Comparison of ENCODE assay signal across 36 cellular contexts in genomic region chr1:162370721-162371120, GRCh38. TPM values are rescaled to one million over a fixed set of nuclear protein-coding genes. Genes with fewer than 3 reads are reported as not detected.
"Had no signal": no experiment of that assay in that cellular context is flagged by ENCODE, and none has a peak within 500 bp of the region (broad histone marks: within the 10 kb centered on the region; RNA-seq: fewer than 3 reads in every experiment).

No MANE protein-coding gene starts in this region.

- H3K27ac Mint-ChIP-seq: activated B cell treated with CpG ODN at 0.5 μM for 24 hours; activated CD4-positive, alpha-beta memory T cell treated with anti-CD3 and anti-CD28 coated beads for 36 hours; activated CD8-positive, alpha-beta memory T cell treated with anti-CD3 and anti-CD28 coated beads, Interleukin-2, amount 10 ng/mL, durations not matched to agents 7 days and 5 days; activated CD8-positive, alpha-beta T cell treated with anti-CD3 and anti-CD28 coated beads, Interleukin-2, amount 10 ng/mL, durations not matched to agents 7 days and 5 days; activated naive CD4-positive, alpha-beta T cell treated with anti-CD3 and anti-CD28 coated beads for 36 hours; activated naive CD4-positive, alpha-beta T cell treated with anti-CD3 and anti-CD28 coated beads, Interleukin-2, amount 50 U/mL, for 24 hours; activated naive CD8-positive, alpha-beta T cell treated with anti-CD3 and anti-CD28 coated beads for 36 hours; activated naive CD8-positive, alpha-beta T cell treated with anti-CD3 and anti-CD28 coated beads, Interleukin-2, amount 50 U/mL, for 24 hours; activated T-helper 1 cell treated with anti-CD3 and anti-CD28 coated beads, Interleukin-12 subunit alpha, Interleukin-12 subunit beta, Interleukin-2, Interleukin-4 antibody, amounts not matched to agents 30 ng/mL and 10 ng/mL and 1 ng/mL, durations not matched to agents 14 hours and 24 hours and 36 hours; activated T-helper 2 cell treated with anti-CD3 and anti-CD28 coated beads, Interferon-gamma antibody, Interleukin-2, Interleukin-4, amounts not matched to agents 10 μg/mL and 5 μg/mL and 100 μg/mL, durations not matched to agents 14 hours and 24 hours and 36 hours; T-cell; T-helper 1 cell treated with Interleukin-12 subunit alpha and Interleukin-12 subunit beta and Interleukin-4 antibody, amounts not matched to agents 30 μg/mL and 1 μg/mL, for 36 hours had no signal

- H3K36me3 ChIP-seq: adrenal gland, gastrocnemius medialis had no signal

- H3K36me3 Mint-ChIP-seq: activated CD4-positive, alpha-beta memory T cell treated with anti-CD3 and anti-CD28 coated beads for 36 hours; activated CD8-positive, alpha-beta memory T cell treated with anti-CD3 and anti-CD28 coated beads, Interleukin-2, amount 10 ng/mL, durations not matched to agents 7 days and 5 days; activated naive CD4-positive, alpha-beta T cell treated with anti-CD3 and anti-CD28 coated beads, Interleukin-2, amount 50 U/mL, for 24 hours; activated naive CD8-positive, alpha-beta T cell treated with anti-CD3 and anti-CD28 coated beads for 36 hours; T-cell had no signal

- H3K27ac ChIP-seq: adrenal gland, body of pancreas, esophagus muscularis mucosa, foreskin keratinocyte, gastrocnemius medialis, WERI-Rb-1 had no signal

- H3K4me3 Mint-ChIP-seq: activated B cell treated with CpG ODN at 0.5 μM for 24 hours; activated CD4-positive, alpha-beta memory T cell treated with anti-CD3 and anti-CD28 coated beads for 36 hours; activated CD8-positive, alpha-beta memory T cell treated with anti-CD3 and anti-CD28 coated beads, Interleukin-2, amount 10 ng/mL, durations not matched to agents 7 days and 5 days; activated CD8-positive, alpha-beta T cell treated with anti-CD3 and anti-CD28 coated beads, Interleukin-2, amount 10 ng/mL, durations not matched to agents 7 days and 5 days; activated naive CD4-positive, alpha-beta T cell treated with anti-CD3 and anti-CD28 coated beads for 36 hours; activated naive CD4-positive, alpha-beta T cell treated with anti-CD3 and anti-CD28 coated beads, Interleukin-2, amount 50 U/mL, for 24 hours; activated naive CD8-positive, alpha-beta T cell treated with anti-CD3 and anti-CD28 coated beads for 36 hours; activated naive CD8-positive, alpha-beta T cell treated with anti-CD3 and anti-CD28 coated beads, Interleukin-2, amount 50 U/mL, for 24 hours; activated T-helper 1 cell treated with anti-CD3 and anti-CD28 coated beads, Interleukin-12 subunit alpha, Interleukin-12 subunit beta, Interleukin-2, Interleukin-4 antibody, amounts not matched to agents 30 ng/mL and 10 ng/mL and 1 ng/mL, durations not matched to agents 14 hours and 24 hours and 36 hours; T-cell; T-helper 1 cell treated with Interleukin-12 subunit alpha and Interleukin-12 subunit beta and Interleukin-4 antibody, amounts not matched to agents 30 μg/mL and 1 μg/mL, for 36 hours had no signal

- ATAC-seq: activated CD4-positive, CD25-positive, alpha-beta regulatory T cell treated with anti-CD3 and anti-CD28 coated beads, Interleukin-2, amount 50 U/mL, for 24 hours; activated CD8-positive, alpha-beta memory T cell treated with anti-CD3 and anti-CD28 coated beads, Interleukin-2, amount 10 ng/mL, durations not matched to agents 7 days and 5 days; activated CD8-positive, alpha-beta T cell treated with anti-CD3 and anti-CD28 coated beads, Interleukin-2, amount 10 ng/mL, durations not matched to agents 7 days and 5 days; activated naive CD8-positive, alpha-beta T cell treated with anti-CD3 and anti-CD28 coated beads, Interleukin-2, amount 50 U/mL, for 24 hours; body of pancreas; gastrocnemius medialis; T-cell had no signal

- H3K9me3 Mint-ChIP-seq: activated B cell treated with CpG ODN at 0.5 μM for 24 hours; activated CD4-positive, alpha-beta memory T cell treated with anti-CD3 and anti-CD28 coated beads for 36 hours; activated naive CD4-positive, alpha-beta T cell treated with anti-CD3 and anti-CD28 coated beads for 36 hours; activated naive CD4-positive, alpha-beta T cell treated with anti-CD3 and anti-CD28 coated beads, Interleukin-2, amount 50 U/mL, for 24 hours; activated naive CD8-positive, alpha-beta T cell treated with anti-CD3 and anti-CD28 coated beads for 36 hours; activated naive CD8-positive, alpha-beta T cell treated with anti-CD3 and anti-CD28 coated beads, Interleukin-2, amount 50 U/mL, for 24 hours; activated T-helper 1 cell treated with anti-CD3 and anti-CD28 coated beads, Interleukin-12 subunit alpha, Interleukin-12 subunit beta, Interleukin-2, Interleukin-4 antibody, amounts not matched to agents 30 ng/mL and 10 ng/mL and 1 ng/mL, durations not matched to agents 14 hours and 24 hours and 36 hours; activated T-helper 2 cell treated with anti-CD3 and anti-CD28 coated beads, Interferon-gamma antibody, Interleukin-2, Interleukin-4, amounts not matched to agents 10 μg/mL and 5 μg/mL and 100 μg/mL, durations not matched to agents 14 hours and 24 hours and 36 hours; T-cell; T-helper 1 cell treated with Interleukin-12 subunit alpha and Interleukin-12 subunit beta and Interleukin-4 antibody, amounts not matched to agents 30 μg/mL and 1 μg/mL, for 36 hours had no signal

- DNase-seq: activated B cell treated with CpG ODN at 0.5 μM for 24 hours; activated CD4-positive, alpha-beta memory T cell treated with anti-CD3 and anti-CD28 coated beads for 36 hours; activated CD4-positive, alpha-beta T cell treated with anti-CD3 and anti-CD28 coated beads for 48 hours; activated CD8-positive, alpha-beta memory T cell treated with anti-CD3 and anti-CD28 coated beads, Interleukin-2, amount 10 ng/mL, durations not matched to agents 7 days and 5 days; activated CD8-positive, alpha-beta memory T cell treated with anti-CD3 and anti-CD28 coated beads, Interleukin-2, amount 50 U/mL, for 4 hours; activated CD8-positive, alpha-beta T cell treated with anti-CD3 and anti-CD28 coated beads, Interleukin-2, amount 10 ng/mL, durations not matched to agents 7 days and 5 days; activated effector memory CD4-positive, alpha-beta T cell treated with anti-CD3 and anti-CD28 coated beads, Interleukin-2, amount 50 U/mL, for 16 hours; activated naive CD4-positive, alpha-beta T cell treated with anti-CD3 and anti-CD28 coated beads for 36 hours; activated naive CD8-positive, alpha-beta T cell treated with anti-CD3 and anti-CD28 coated beads for 36 hours; activated naive CD8-positive, alpha-beta T cell treated with anti-CD3 and anti-CD28 coated beads, Interleukin-2, amount 50 U/mL, for 24 hours; activated T-cell treated with anti-CD3 and anti-CD28 coated beads, Interleukin-2, amount 50 U/mL, for 1 hour; activated T-cell treated with anti-CD3 and anti-CD28 coated beads, Interleukin-2, amount 50 U/mL, for 48 hours; adrenal gland; amygdala; aorta; body of pancreas; caudate nucleus; effector CD8-positive, alpha-beta T cell; erythroblast; foreskin keratinocyte; gastrocnemius medialis; glutamatergic neuron; SW 1271; T-cell; T1000; WERI-Rb-1 had no signal

- H3K27me3 ChIP-seq: adrenal gland, body of pancreas, esophagus muscularis mucosa, foreskin keratinocyte, gastrocnemius medialis had no signal

- H3K4me1 Mint-ChIP-seq: activated B cell treated with CpG ODN at 0.5 μM for 24 hours; activated CD8-positive, alpha-beta memory T cell treated with anti-CD3 and anti-CD28 coated beads, Interleukin-2, amount 10 ng/mL, durations not matched to agents 7 days and 5 days; activated naive CD4-positive, alpha-beta T cell treated with anti-CD3 and anti-CD28 coated beads, Interleukin-2, amount 50 U/mL, for 24 hours; activated naive CD8-positive, alpha-beta T cell treated with anti-CD3 and anti-CD28 coated beads for 36 hours; activated naive CD8-positive, alpha-beta T cell treated with anti-CD3 and anti-CD28 coated beads, Interleukin-2, amount 50 U/mL, for 24 hours; T-cell had no signal

- H3K4me3 ChIP-seq: adrenal gland, body of pancreas, esophagus muscularis mucosa, gastrocnemius medialis had no signal

- H3K4me1 ChIP-seq: adrenal gland, body of pancreas, esophagus muscularis mucosa, gastrocnemius medialis had no signal

- H3K27me3 Mint-ChIP-seq: activated CD4-positive, alpha-beta memory T cell treated with anti-CD3 and anti-CD28 coated beads for 36 hours; activated CD8-positive, alpha-beta memory T cell treated with anti-CD3 and anti-CD28 coated beads, Interleukin-2, amount 10 ng/mL, durations not matched to agents 7 days and 5 days; activated naive CD8-positive, alpha-beta T cell treated with anti-CD3 and anti-CD28 coated beads for 36 hours; activated naive CD8-positive, alpha-beta T cell treated with anti-CD3 and anti-CD28 coated beads, Interleukin-2, amount 50 U/mL, for 24 hours had no signal

- H3K9me3 ChIP-seq: adrenal gland, body of pancreas, esophagus muscularis mucosa, gastrocnemius medialis had no signal

RNA-seq across cellular contexts. Expression of gene SPATA46, which starts 5.9 kb away (rescaled TPM):
- total RNA-seq: activated B cell treated with CpG ODN at 0.5 μM for 24 hours; activated CD4-positive, alpha-beta memory T cell treated with anti-CD3 and anti-CD28 coated beads for 36 hours; activated CD8-positive, alpha-beta memory T cell treated with anti-CD3 and anti-CD28 coated beads for 36 hours; activated CD8-positive, alpha-beta memory T cell treated with anti-CD3 and anti-CD28 coated beads, Interleukin-2, amount 10 ng/mL, durations not matched to agents 7 days and 5 days; activated CD8-positive, alpha-beta T cell treated with anti-CD3 and anti-CD28 coated beads, Interleukin-2, amount 10 ng/mL, durations not matched to agents 7 days and 5 days; activated naive CD4-positive, alpha-beta T cell treated with anti-CD3 and anti-CD28 coated beads for 36 hours; activated naive CD8-positive, alpha-beta T cell treated with anti-CD3 and anti-CD28 coated beads for 36 hours; activated T-helper 1 cell treated with anti-CD3 and anti-CD28 coated beads, Interleukin-12 subunit alpha, Interleukin-12 subunit beta, Interleukin-2, Interleukin-4 antibody, amounts not matched to agents 30 ng/mL and 10 ng/mL and 1 ng/mL, durations not matched to agents 14 hours and 24 hours and 36 hours; activated T-helper 2 cell treated with anti-CD3 and anti-CD28 coated beads, Interferon-gamma antibody, Interleukin-2, Interleukin-4, amounts not matched to agents 10 μg/mL and 5 μg/mL and 100 μg/mL, durations not matched to agents 14 hours and 24 hours and 36 hours; adrenal gland; aorta; body of pancreas; chondrocyte; dermis microvascular lymphatic vessel endothelial cell; esophagus muscularis mucosa; foreskin keratinocyte; T-cell; T-helper 2 cell treated with Interferon-gamma antibody and Interleukin-4, amounts not matched to agents 100 ng/mL and 5 ng/mL, for 36 hours had no signal
- polyA plus RNA-seq: adrenal gland, aorta, foreskin keratinocyte had no signal

RNA-seq across cellular contexts. Expression of gene C1orf226, which starts 10.8 kb away (rescaled TPM):
- total RNA-seq: activated B cell treated with CpG ODN at 0.5 μM for 24 hours; activated CD8-positive, alpha-beta memory T cell treated with anti-CD3 and anti-CD28 coated beads, Interleukin-2, amount 10 ng/mL, durations not matched to agents 7 days and 5 days; activated CD8-positive, alpha-beta T cell treated with anti-CD3 and anti-CD28 coated beads, Interleukin-2, amount 10 ng/mL, durations not matched to agents 7 days and 5 days; activated T-helper 1 cell treated with anti-CD3 and anti-CD28 coated beads, Interleukin-12 subunit alpha, Interleukin-12 subunit beta, Interleukin-2, Interleukin-4 antibody, amounts not matched to agents 30 ng/mL and 10 ng/mL and 1 ng/mL, durations not matched to agents 14 hours and 24 hours and 36 hours; T-helper 2 cell treated with Interferon-gamma antibody and Interleukin-4, amounts not matched to agents 100 ng/mL and 5 ng/mL, for 36 hours had no signal

RNA-seq across cellular contexts. Expression of gene SH2D1B, which starts 41.2 kb away (rescaled TPM):
- total RNA-seq: activated B cell treated with CpG ODN at 0.5 μM for 24 hours; activated CD4-positive, alpha-beta memory T cell treated with anti-CD3 and anti-CD28 coated beads for 36 hours; activated CD8-positive, alpha-beta memory T cell treated with anti-CD3 and anti-CD28 coated beads for 36 hours; activated CD8-positive, alpha-beta memory T cell treated with anti-CD3 and anti-CD28 coated beads, Interleukin-2, amount 10 ng/mL, durations not matched to agents 7 days and 5 days; activated CD8-positive, alpha-beta T cell treated with anti-CD3 and anti-CD28 coated beads, Interleukin-2, amount 10 ng/mL, durations not matched to agents 7 days and 5 days; activated naive CD4-positive, alpha-beta T cell treated with anti-CD3 and anti-CD28 coated beads for 36 hours; activated naive CD8-positive, alpha-beta T cell treated with anti-CD3 and anti-CD28 coated beads for 36 hours; body of pancreas; chondrocyte; dermis microvascular lymphatic vessel endothelial cell; foreskin keratinocyte; T-helper 2 cell treated with Interferon-gamma antibody and Interleukin-4, amounts not matched to agents 100 ng/mL and 5 ng/mL, for 36 hours had no signal
- polyA plus RNA-seq: foreskin keratinocyte had no signal
